8 cellular contexts compared by ENCODE assay signal in the genomic region with DNA sequence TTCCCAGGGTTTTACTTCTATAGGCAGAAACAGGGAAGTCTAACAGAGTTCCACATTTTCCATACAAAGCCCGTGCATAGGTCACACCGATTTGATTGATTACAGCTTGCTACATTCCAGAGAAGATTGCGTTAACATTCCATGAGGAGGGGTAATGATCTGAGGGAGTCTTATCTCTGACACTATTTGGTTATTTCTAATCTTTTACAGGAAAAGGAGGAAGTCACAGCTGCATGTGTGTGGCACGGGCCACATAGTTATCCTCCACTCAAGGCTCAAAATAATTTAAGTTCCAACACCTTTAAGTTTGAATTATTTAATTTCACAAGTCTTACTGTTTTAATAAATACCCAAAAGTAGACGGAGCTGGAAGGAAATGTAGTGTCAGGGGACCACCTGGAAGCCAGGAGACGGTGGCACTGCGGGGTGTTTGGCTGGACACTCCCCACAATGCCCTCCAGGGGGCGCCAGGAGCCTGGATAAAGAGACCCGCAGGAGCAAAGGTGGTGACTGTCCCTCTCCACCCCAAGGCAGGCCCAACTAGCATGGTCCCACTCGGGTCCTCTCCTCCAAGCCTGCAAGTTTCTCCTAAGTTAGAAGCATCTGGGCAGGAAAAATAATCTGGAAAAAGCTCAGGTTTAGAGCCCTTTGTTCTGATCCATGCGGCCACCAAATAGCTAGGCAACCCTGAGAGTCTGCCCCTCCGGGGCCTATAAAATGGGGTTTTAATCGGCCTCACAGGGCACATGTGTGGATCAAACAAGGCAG. TPM values are rescaled to one million over a fixed set of nuclear protein-coding genes. Genes with fewer than 3 reads are reported as not detected.
A peak's percentile ranks its signal among the peaks of the same experiment; 100 is the strongest.
DNase-seq lines count a peak whose midpoint lies in the region; ATAC-seq and TF ChIP-seq lines count a peak whose summit lies in the region.

No MANE protein-coding gene starts in this region.

- H3K27me3 ChIP-seq in OCI-LY1 (ENCODE audit: insufficient read depth, low read length), result no peaks in the 10 kb centered on the region

- peak; percentile 69 for DNase-seq in CD14-positive monocyte (ENCODE audit: low spot score)
- peak; percentile 84 for DNase-seq in HK-2 (ENCODE audit: unreplicated experiment)
- DNase-seq in activated T-cell treated with anti-CD3 and anti-CD28 coated beads for 1 hour (ENCODE audit: low read depth), result peak; percentile 82
- DNase-seq in neural crest cell (ENCODE audit: low read depth, low spot score), result peak; percentile 90
- DNase-seq in substantia nigra (lab: John Stamatoyannopoulos, UW), result peak in 36 of 49 donors; percentile 9 to 83 (median 50)

- ATAC-seq in esophagus mucosa, result peak; percentile 73
- no peak for ATAC-seq in HG03342 (IDR thresholded peaks at IDR 0.05; ENCODE audit: unreplicated experiment)

- peaks cover 14% of the 10 kb centered on the region for H3K4me1 Mint-ChIP-seq in CD14-positive monocyte
- peaks cover 6% of the 10 kb centered on the region for H3K4me1 Mint-ChIP-seq in neural crest cell

- H3K36me3 Mint-ChIP-seq in CD14-positive monocyte (no peaks in the 10 kb centered on the region), neural crest cell (ENCODE audit: low read depth) (no peaks in the 10 kb centered on the region)

- H3K36me3 ChIP-seq in OCI-LY1 (ENCODE audit: insufficient read depth, low read length), result no peaks in the 10 kb centered on the region

- no peak overlapping the region for H3K4me2 ChIP-seq in OCI-LY1 (ENCODE audit: low read length)

- H3K9me3 ChIP-seq in OCI-LY1 (ENCODE audit: low read length), result no peaks in the 10 kb centered on the region

- H3K4me1 ChIP-seq in OCI-LY1 (ENCODE audit: insufficient read depth, low read length, severe bottlenecking), result no peaks in the 10 kb centered on the region

- H2AFZ ChIP-seq in OCI-LY1 (ENCODE audit: low read length), result no peak overlapping the region

- no peak overlapping the region for H3K4me3 ChIP-seq in OCI-LY1 (ENCODE audit: low read depth, low read length, poor library complexity, severe bottlenecking)

- no peaks in the 10 kb centered on the region for H3F3A ChIP-seq in OCI-LY1 (ENCODE audit: insufficient read depth, low read length)

- H3K9me3 Mint-ChIP-seq in CD14-positive monocyte (peaks cover 0 to 1% (median 0%) of the 10 kb centered on the region in 7 donors), neural crest cell (no peaks in the 10 kb centered on the region)

- no peaks in the 10 kb centered on the region for H4K20me1 ChIP-seq in OCI-LY1 (ENCODE audit: insufficient read depth, low read length)

- H3K27me3 Mint-ChIP-seq in CD14-positive monocyte (ENCODE audit: low read depth in 3 of 3), result peaks cover 2 to 11% (median 9%) of the 10 kb centered on the region in 3 donors
- peaks cover 10% of the 10 kb centered on the region for H3K27me3 Mint-ChIP-seq in neural crest cell (ENCODE audit: low read depth)

- H3K9me2 ChIP-seq in OCI-LY1 (ENCODE audit: low read depth, low read length), result no peaks in the 10 kb centered on the region

- H3K27ac Mint-ChIP-seq in CD14-positive monocyte (no peak overlapping the region), neural crest cell (ENCODE audit: unreplicated experiment) (no peak overlapping the region)

- H3K27ac ChIP-seq in OCI-LY1 (ENCODE audit: low read depth, low read length, poor library complexity, severe bottlenecking) (no peak overlapping the region), substantia nigra (ENCODE audit: low read depth, low read length, poor library complexity, severe bottlenecking) (no peak overlapping the region)

- H3K4me3 Mint-ChIP-seq in CD14-positive monocyte (no peak overlapping the region), neural crest cell (no peak overlapping the region)

- TF ChIP-seq CTCF in CD14-positive monocyte (IDR thresholded peaks at IDR 0.05), result peak; percentile 98
- TF ChIP-seq CTCF in OCI-LY1 (IDR thresholded peaks at IDR 0.05; ENCODE audit: low read length), result peak; percentile 96
- peak; percentile 99 for TF ChIP-seq CTCF in neural crest cell (conservative IDR thresholded peaks at IDR 0.05)

- H3K79me2 ChIP-seq in OCI-LY1 (ENCODE audit: insufficient read depth, low read length), result no peaks in the 10 kb centered on the region

- H3K9ac ChIP-seq in OCI-LY1 (ENCODE audit: low read length), result no peak overlapping the region

- intact Hi-C loops in CD14-positive monocyte (cut with micrococcal nuclease), result loop anchor here (2.0 kb wide), 1 partner anchor 96 kb away; no protein-coding TSS in a partner anchor

RNA-seq across cellular contexts. Expression of a gene that starts 20.2 kb away (rescaled TPM):
- polyA plus RNA-seq in CD14-positive monocyte, result under 1 TPM in 1 of 2 donors, not detected in 1; 0.39 TPM
- total RNA-seq in esophagus mucosa (40.1 TPM), neural crest cell (8.3 and 10.3 TPM in 2 replicates)

RNA-seq across cellular contexts. Expression of a gene that starts 35.9 kb away (rescaled TPM):
- polyA plus RNA-seq in CD14-positive monocyte, result not detected
- total RNA-seq in esophagus mucosa, result 291 TPM
- not detected in 2 replicates for total RNA-seq in neural crest cell

RNA-seq across cellular contexts. Expression of a gene that starts 50.6 kb away (rescaled TPM):
- not detected for polyA plus RNA-seq in CD14-positive monocyte
- total RNA-seq in esophagus mucosa (0.32 TPM), neural crest cell (not detected in 2 replicates)

Comparison
In these comparisons a context has a peak if more than half of its experiments do, and no peak if none do; other contexts are left out.
1. RNA of a gene that starts 35.9 kb away (total RNA-seq): 291 TPM in esophagus mucosa (single experiment); not detected in neural crest cell; every median in the first group is over 100 times any median in the second.
2. Peak in every context shown above with its lines, with median percentiles within 50 percentile points of each other: DNase-seq and CTCF ChIP-seq.